In the genomic region with DNA sequence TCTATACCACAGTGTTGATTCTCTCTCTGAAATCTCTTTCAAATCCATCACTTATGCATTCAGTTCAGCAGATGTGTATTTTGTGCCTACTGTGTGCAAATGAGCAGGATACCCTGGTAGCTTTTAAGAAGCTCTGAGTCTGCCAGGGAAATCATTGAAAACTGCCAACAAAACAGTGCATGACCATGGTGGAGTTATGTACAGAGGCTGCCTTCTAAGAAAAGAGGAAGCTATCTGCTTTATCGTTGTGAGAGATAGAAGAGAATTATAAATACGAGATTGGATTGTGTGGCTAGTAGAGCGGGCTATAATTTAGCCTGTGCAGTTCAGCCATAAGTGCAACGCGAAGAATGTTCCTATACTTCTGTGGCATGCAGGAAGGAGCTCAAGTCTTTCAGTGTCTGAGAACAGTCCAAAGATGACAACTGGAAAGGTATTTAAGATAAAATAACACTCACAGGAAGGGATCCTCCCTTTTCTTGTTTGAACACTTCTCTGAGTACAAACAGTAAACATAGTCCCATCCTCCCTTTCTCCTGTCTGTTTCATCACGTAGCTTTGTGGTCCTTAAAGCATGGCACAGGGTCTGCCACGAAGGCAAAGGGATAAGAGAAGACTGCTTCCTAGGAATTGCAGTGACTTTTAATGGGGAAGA, we compare ENCODE assay signal across 1 cellular context.
TF ChIP-seq lines count a peak whose summit lies in the region.

No MANE protein-coding gene starts in this region.

TF ChIP-seq in HepG2, 621 proteins besides CTCF, POLR2A, EP300 and RAD21 (continued from another document and continues in another):
- TF ChIP-seq, protein P1, sequence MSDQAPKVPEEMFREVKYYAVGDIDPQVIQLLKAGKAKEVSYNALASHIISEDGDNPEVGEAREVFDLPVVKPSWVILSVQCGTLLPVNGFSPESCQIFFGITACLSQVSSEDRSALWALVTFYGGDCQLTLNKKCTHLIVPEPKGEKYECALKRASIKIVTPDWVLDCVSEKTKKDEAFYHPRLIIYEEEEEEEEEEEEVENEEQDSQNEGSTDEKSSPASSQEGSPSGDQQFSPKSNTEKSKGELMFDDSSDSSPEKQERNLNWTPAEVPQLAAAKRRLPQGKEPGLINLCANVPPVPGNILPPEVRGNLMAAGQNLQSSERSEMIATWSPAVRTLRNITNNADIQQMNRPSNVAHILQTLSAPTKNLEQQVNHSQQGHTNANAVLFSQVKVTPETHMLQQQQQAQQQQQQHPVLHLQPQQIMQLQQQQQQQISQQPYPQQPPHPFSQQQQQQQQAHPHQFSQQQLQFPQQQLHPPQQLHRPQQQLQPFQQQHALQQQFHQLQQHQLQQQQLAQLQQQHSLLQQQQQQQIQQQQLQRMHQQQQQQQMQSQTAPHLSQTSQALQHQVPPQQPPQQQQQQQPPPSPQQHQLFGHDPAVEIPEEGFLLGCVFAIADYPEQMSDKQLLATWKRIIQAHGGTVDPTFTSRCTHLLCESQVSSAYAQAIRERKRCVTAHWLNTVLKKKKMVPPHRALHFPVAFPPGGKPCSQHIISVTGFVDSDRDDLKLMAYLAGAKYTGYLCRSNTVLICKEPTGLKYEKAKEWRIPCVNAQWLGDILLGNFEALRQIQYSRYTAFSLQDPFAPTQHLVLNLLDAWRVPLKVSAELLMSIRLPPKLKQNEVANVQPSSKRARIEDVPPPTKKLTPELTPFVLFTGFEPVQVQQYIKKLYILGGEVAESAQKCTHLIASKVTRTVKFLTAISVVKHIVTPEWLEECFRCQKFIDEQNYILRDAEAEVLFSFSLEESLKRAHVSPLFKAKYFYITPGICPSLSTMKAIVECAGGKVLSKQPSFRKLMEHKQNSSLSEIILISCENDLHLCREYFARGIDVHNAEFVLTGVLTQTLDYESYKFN (CRISPR knock-in tag; conservative IDR thresholded peaks at IDR 0.05): peak; percentile 83
- TF ChIP-seq EED (CRISPR knock-in tag; IDR thresholded peaks at IDR 0.05) (no peak), MEF2D (CRISPR knock-in tag; IDR thresholded peaks at IDR 0.05) (peak; percentile 35; the same call in 1 of the 2 replicates), HMG20A (CRISPR knock-in tag; IDR thresholded peaks at IDR 0.05; ENCODE audit: borderline replicate concordance) (peak; percentile 47; the same call in 1 of the 2 replicates), ZNF3 (CRISPR knock-in tag; IDR thresholded peaks at IDR 0.05) (no peak), ETV5 (CRISPR knock-in tag; IDR thresholded peaks at IDR 0.05; ENCODE audit: borderline replicate concordance) (peak; percentile 89), TEAD3 (CRISPR knock-in tag; optimal IDR thresholded peaks at IDR 0.05; ENCODE audit: borderline replicate concordance) (peak; percentile 56), NR2F6 (IDR thresholded peaks at IDR 0.05) (no peak), NR2F6 (CRISPR knock-in tag; IDR thresholded peaks at IDR 0.05) (peak; percentile 30; the same call in 1 of the 2 replicates), RXRB (CRISPR knock-in tag; IDR thresholded peaks at IDR 0.05; ENCODE audit: borderline replicate concordance) (peak; percentile 57; the same call in 1 of the 2 replicates), HDAC2 (CRISPR knock-in tag; IDR thresholded peaks at IDR 0.05) (peak; percentile 80), KLF6 (CRISPR knock-in tag; IDR thresholded peaks at IDR 0.05) (peak; percentile 56; the same call in 1 of the 2 replicates), FOXM1 (CRISPR knock-in tag; IDR thresholded peaks at IDR 0.05) (no peak), SIX4 (CRISPR knock-in tag; IDR thresholded peaks at IDR 0.05) (no peak), NR2F2 (IDR thresholded peaks at IDR 0.05; ENCODE audit: borderline replicate concordance, low read depth) (no peak), FOXA3 (CRISPR knock-in tag; IDR thresholded peaks at IDR 0.05) (peak; percentile 89), GATAD2A (CRISPR knock-in tag; IDR thresholded peaks at IDR 0.05) (peak; percentile 86), ZSCAN29 (CRISPR knock-in tag; conservative IDR thresholded peaks at IDR 0.05) (peak; percentile 56), HCFC1 (IDR thresholded peaks at IDR 0.05; ENCODE audit: low read depth, low read length) (no peak), CREM (IDR thresholded peaks at IDR 0.05) (peak; percentile 24; the same call in 1 of the 2 replicates), CREM (CRISPR knock-in tag; IDR thresholded peaks at IDR 0.05) (no peak), KLF16 (CRISPR knock-in tag; IDR thresholded peaks at IDR 0.05) (peak in 1 of 2 experiments; percentile 57; a peak in 1 of 4 replicates), ZNF775 (CRISPR knock-in tag; IDR thresholded peaks at IDR 0.05; ENCODE audit: borderline replicate concordance) (peak; percentile 26; the same call in 1 of the 2 replicates), RCOR2 (CRISPR knock-in tag; IDR thresholded peaks at IDR 0.05) (peak; percentile 82), SOX6 (IDR thresholded peaks at IDR 0.05) (no peak), SOX6 (CRISPR knock-in tag; IDR thresholded peaks at IDR 0.05) (peak; percentile 80), SOX13 (IDR thresholded peaks at IDR 0.05) (no peak), SOX13 (CRISPR knock-in tag; conservative IDR thresholded peaks at IDR 0.05 in 1 of 2, IDR thresholded peaks at IDR 0.05 in 1 of 2) (peak in 1 of 2 experiments; percentile 82; a peak in 2 of 4 replicates), KDM1A (CRISPR knock-in tag; IDR thresholded peaks at IDR 0.05) (peak; percentile 56; the same call in 1 of the 2 replicates), FOXP1 (IDR thresholded peaks at IDR 0.05) (no peak), FOXP1 (CRISPR knock-in tag; IDR thresholded peaks at IDR 0.05) (peak; percentile 94), ZNF543 (CRISPR knock-in tag; IDR thresholded peaks at IDR 0.05) (0 out of 2 replicates have a peak, but pooled peaks have one; percentile 32), ZNF652 (CRISPR knock-in tag; IDR thresholded peaks at IDR 0.05; ENCODE audit: borderline replicate concordance, low read depth) (0 out of 2 replicates have a peak, but pooled peaks have one; percentile 16), TARDBP (CRISPR knock-in tag; IDR thresholded peaks at IDR 0.05) (peak; percentile 61; the same call in 1 of the 2 replicates), MATR3 (CRISPR knock-in tag; IDR thresholded peaks at IDR 0.05) (no peak), MAF1 (CRISPR knock-in tag; IDR thresholded peaks at IDR 0.05; ENCODE audit: borderline replicate concordance) (no peak), FOXO1 (CRISPR knock-in tag; IDR thresholded peaks at IDR 0.05) (peak; percentile 9; the same call in 1 of the 2 replicates), DPF2 (CRISPR knock-in tag; IDR thresholded peaks at IDR 0.05; ENCODE audit: borderline replicate concordance, low read depth) (peak; percentile 64), ZNF207 (IDR thresholded peaks at IDR 0.05; ENCODE audit: borderline replicate concordance) (no peak), NCOA2 (CRISPR knock-in tag; IDR thresholded peaks at IDR 0.05) (peak; percentile 55; the same call in 1 of the 2 replicates), ELF3 (CRISPR knock-in tag; IDR thresholded peaks at IDR 0.05) (peak; percentile 67), SP5 (CRISPR knock-in tag; IDR thresholded peaks at IDR 0.05; ENCODE audit: borderline replicate concordance, low read depth) (peak; percentile 63; the same call in 1 of the 2 replicates)
- TF ChIP-seq, protein P2, sequence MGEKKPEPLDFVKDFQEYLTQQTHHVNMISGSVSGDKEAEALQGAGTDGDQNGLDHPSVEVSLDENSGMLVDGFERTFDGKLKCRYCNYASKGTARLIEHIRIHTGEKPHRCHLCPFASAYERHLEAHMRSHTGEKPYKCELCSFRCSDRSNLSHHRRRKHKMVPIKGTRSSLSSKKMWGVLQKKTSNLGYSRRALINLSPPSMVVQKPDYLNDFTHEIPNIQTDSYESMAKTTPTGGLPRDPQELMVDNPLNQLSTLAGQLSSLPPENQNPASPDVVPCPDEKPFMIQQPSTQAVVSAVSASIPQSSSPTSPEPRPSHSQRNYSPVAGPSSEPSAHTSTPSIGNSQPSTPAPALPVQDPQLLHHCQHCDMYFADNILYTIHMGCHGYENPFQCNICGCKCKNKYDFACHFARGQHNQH (CRISPR knock-in tag; IDR thresholded peaks at IDR 0.05): peak; percentile 52; the same call in 1 of the 2 replicates
- TF ChIP-seq, protein P3, sequence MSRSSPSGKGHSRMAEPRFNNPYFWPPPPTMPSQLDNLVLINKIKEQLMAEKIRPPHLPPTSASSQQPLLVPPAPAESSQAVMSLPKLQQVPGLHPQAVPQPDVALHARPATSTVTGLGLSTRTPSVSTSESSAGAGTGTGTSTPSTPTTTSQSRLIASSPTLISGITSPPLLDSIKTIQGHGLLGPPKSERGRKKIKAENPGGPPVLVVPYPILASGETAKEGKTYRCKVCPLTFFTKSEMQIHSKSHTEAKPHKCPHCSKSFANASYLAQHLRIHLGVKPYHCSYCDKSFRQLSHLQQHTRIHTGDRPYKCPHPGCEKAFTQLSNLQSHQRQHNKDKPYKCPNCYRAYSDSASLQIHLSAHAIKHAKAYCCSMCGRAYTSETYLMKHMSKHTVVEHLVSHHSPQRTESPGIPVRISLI (CRISPR knock-in tag; IDR thresholded peaks at IDR 0.05; ENCODE audit: borderline replicate concordance): peak; percentile 32; the same call in 1 of the 2 replicates
- TF ChIP-seq, protein P4, sequence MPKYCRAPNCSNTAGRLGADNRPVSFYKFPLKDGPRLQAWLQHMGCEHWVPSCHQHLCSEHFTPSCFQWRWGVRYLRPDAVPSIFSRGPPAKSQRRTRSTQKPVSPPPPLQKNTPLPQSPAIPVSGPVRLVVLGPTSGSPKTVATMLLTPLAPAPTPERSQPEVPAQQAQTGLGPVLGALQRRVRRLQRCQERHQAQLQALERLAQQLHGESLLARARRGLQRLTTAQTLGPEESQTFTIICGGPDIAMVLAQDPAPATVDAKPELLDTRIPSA (CRISPR knock-in tag; IDR thresholded peaks at IDR 0.05; ENCODE audit: borderline replicate concordance): no peak
- TF ChIP-seq, protein P5, sequence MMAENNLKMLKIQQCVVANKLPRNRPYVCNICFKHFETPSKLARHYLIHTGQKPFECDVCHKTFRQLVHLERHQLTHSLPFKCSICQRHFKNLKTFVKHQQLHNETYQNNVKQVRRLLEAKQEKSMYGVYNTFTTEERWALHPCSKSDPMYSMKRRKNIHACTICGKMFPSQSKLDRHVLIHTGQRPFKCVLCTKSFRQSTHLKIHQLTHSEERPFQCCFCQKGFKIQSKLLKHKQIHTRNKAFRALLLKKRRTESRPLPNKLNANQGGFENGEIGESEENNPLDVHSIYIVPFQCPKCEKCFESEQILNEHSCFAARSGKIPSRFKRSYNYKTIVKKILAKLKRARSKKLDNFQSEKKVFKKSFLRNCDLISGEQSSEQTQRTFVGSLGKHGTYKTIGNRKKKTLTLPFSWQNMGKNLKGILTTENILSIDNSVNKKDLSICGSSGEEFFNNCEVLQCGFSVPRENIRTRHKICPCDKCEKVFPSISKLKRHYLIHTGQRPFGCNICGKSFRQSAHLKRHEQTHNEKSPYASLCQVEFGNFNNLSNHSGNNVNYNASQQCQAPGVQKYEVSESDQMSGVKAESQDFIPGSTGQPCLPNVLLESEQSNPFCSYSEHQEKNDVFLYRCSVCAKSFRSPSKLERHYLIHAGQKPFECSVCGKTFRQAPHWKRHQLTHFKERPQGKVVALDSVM (CRISPR knock-in tag; IDR thresholded peaks at IDR 0.05): 0 out of 2 replicates have a peak, but pooled peaks have one; percentile 23
- TF ChIP-seq, protein P6, sequence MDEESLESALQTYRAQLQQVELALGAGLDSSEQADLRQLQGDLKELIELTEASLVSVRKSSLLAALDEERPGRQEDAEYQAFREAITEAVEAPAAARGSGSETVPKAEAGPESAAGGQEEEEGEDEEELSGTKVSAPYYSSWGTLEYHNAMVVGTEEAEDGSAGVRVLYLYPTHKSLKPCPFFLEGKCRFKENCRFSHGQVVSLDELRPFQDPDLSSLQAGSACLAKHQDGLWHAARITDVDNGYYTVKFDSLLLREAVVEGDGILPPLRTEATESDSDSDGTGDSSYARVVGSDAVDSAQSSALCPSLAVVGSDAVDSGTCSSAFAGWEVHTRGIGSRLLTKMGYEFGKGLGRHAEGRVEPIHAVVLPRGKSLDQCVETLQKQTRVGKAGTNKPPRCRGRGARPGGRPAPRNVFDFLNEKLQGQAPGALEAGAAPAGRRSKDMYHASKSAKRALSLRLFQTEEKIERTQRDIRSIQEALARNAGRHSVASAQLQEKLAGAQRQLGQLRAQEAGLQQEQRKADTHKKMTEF (CRISPR knock-in tag; IDR thresholded peaks at IDR 0.05): peak; percentile 63
- TF ChIP-seq, protein P7, sequence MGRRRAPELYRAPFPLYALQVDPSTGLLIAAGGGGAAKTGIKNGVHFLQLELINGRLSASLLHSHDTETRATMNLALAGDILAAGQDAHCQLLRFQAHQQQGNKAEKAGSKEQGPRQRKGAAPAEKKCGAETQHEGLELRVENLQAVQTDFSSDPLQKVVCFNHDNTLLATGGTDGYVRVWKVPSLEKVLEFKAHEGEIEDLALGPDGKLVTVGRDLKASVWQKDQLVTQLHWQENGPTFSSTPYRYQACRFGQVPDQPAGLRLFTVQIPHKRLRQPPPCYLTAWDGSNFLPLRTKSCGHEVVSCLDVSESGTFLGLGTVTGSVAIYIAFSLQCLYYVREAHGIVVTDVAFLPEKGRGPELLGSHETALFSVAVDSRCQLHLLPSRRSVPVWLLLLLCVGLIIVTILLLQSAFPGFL (CRISPR knock-in tag; IDR thresholded peaks at IDR 0.05): no peak
- TF ChIP-seq, protein P8, sequence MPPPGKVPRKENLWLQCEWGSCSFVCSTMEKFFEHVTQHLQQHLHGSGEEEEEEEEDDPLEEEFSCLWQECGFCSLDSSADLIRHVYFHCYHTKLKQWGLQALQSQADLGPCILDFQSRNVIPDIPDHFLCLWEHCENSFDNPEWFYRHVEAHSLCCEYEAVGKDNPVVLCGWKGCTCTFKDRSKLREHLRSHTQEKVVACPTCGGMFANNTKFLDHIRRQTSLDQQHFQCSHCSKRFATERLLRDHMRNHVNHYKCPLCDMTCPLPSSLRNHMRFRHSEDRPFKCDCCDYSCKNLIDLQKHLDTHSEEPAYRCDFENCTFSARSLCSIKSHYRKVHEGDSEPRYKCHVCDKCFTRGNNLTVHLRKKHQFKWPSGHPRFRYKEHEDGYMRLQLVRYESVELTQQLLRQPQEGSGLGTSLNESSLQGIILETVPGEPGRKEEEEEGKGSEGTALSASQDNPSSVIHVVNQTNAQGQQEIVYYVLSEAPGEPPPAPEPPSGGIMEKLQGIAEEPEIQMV (CRISPR knock-in tag; IDR thresholded peaks at IDR 0.05; ENCODE audit: low read depth): no peak
- TF ChIP-seq, protein P9, sequence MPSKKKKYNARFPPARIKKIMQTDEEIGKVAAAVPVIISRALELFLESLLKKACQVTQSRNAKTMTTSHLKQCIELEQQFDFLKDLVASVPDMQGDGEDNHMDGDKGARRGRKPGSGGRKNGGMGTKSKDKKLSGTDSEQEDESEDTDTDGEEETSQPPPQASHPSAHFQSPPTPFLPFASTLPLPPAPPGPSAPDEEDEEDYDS (CRISPR knock-in tag; IDR thresholded peaks at IDR 0.05): peak; percentile 60; the same call in 1 of the 2 replicates
- TF ChIP-seq, protein P10, sequence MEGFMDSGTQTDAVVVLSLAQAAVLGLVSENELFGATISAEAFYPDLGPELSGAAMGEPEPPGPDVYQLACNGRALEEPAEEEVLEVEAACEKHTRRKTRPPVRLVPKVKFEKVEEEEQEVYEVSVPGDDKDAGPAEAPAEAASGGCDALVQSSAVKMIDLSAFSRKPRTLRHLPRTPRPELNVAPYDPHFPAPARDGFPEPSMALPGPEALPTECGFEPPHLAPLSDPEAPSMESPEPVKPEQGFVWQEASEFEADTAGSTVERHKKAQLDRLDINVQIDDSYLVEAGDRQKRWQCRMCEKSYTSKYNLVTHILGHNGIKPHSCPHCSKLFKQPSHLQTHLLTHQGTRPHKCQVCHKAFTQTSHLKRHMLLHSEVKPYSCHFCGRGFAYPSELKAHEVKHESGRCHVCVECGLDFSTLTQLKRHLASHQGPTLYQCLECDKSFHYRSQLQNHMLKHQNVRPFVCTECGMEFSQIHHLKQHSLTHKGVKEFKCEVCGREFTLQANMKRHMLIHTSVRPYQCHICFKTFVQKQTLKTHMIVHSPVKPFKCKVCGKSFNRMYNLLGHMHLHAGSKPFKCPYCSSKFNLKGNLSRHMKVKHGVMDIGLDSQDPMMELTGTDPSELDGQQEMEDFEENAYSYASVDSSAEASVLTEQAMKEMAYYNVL (CRISPR knock-in tag; IDR thresholded peaks at IDR 0.05; ENCODE audit: borderline replicate concordance): peak; percentile 99
